In genomic region chr14:96470331-96470730, GRCh38 we compare ENCODE assay signal across 19 cellular contexts. TPM values are rescaled to one million over a fixed set of nuclear protein-coding genes. Genes with fewer than 3 reads are reported as not detected.
DNase-seq lines count a peak whose midpoint lies in the region; ATAC-seq and TF ChIP-seq lines count a peak whose summit lies in the region.
"Had no signal": no experiment of that assay in that cellular context is flagged by ENCODE, and none has a peak within 500 bp of the region (broad histone marks: within the 10 kb centered on the region; RNA-seq: fewer than 3 reads in every experiment).

No MANE protein-coding gene starts in this region.

- H3K27me3 ChIP-seq in Caco-2 (replicated peaks; ENCODE audit: control insufficient read depth, insufficient read depth, low read length) (no peaks in the 10 kb centered on the region), HCT116 (ENCODE audit: insufficient read depth, low read length) (no peaks in the 10 kb centered on the region), right lobe of liver (no peaks in the 10 kb centered on the region)
- H3K27me3 ChIP-seq: BE2C had no signal

- BruUV-seq in Caco-2 (replicated peaks; lab: Mats Ljungman, UMichigan) (no TSS peak), HCT116 (replicated peaks; lab: Mats Ljungman, UMichigan) (no TSS peak)

- no peak overlapping the region for H3K4me3 Mint-ChIP-seq in Caco-2 (ENCODE audit: unreplicated experiment)
- H3K4me3 Mint-ChIP-seq: CD4-positive, alpha-beta T cell had no signal

- H3K27me3 Mint-ChIP-seq in Caco-2 (ENCODE audit: insufficient read depth, unreplicated experiment) = no peaks in the 10 kb centered on the region

- peaks cover 25% of the 10 kb centered on the region for H3K4me1 Mint-ChIP-seq in Caco-2 (ENCODE audit: low read depth, unreplicated experiment)

- H3K4me3 ChIP-seq in Caco-2 (ENCODE audit: low read depth, low read length) = no peak overlapping the region
- no peak overlapping the region for H3K4me3 ChIP-seq in HCT116 (replicated peaks in 1 of 2; ENCODE audit: low read depth in 1 of 2, low read length in 2 of 2)
- H3K4me3 ChIP-seq in right lobe of liver = no peak overlapping the region

- H3K9ac ChIP-seq in HCT116 (ENCODE audit: low read length) = no peak overlapping the region

- CTCF ChIA-PET in Caco-2 (lab: Charles Lee) = no interaction called here
- CTCF ChIA-PET in HCT116 (lab: Charles Lee) = no interaction called here

- ATAC-seq in HCT116 (no peak), right lobe of liver (peak; percentile 64 to 78 (median 76))

- peaks cover 11% of the 10 kb centered on the region for H3K36me3 Mint-ChIP-seq in Caco-2 (ENCODE audit: insufficient read depth, unreplicated experiment)

- TF ChIP-seq CTCF in Caco-2 (IDR thresholded peaks at IDR 0.05; ENCODE audit: insufficient read depth in 1 of 2, low read depth in 1 of 2, low read length in 1 of 2, severe bottlenecking in 1 of 2, unreplicated experiment in 1 of 2) (no peak), HCT116 (IDR thresholded peaks at IDR 0.05 in 2 of 3, conservative IDR thresholded peaks at IDR 0.05 in 1 of 3; ENCODE audit: borderline replicate concordance in 1 of 3, insufficient read depth in 1 of 3, low read depth in 2 of 3, low read length in 2 of 3) (no peak), right lobe of liver (IDR thresholded peaks at IDR 0.05) (no peak)

- no peak overlapping the region for H2AFZ ChIP-seq in HCT116 (ENCODE audit: low read depth, low read length, poor library complexity, severe bottlenecking)

- TF ChIP-seq POLR2A in HCT116 (IDR thresholded peaks at IDR 0.05; ENCODE audit: borderline replicate concordance, extremely low read depth, insufficient read depth, insufficient read length) = no peak
- TF ChIP-seq POLR2A in right lobe of liver (IDR thresholded peaks at IDR 0.05) = no peak

- H3K27ac Mint-ChIP-seq in Caco-2 (ENCODE audit: unreplicated experiment) = peak overlapping the region; percentile 87
- H3K27ac Mint-ChIP-seq: CD4-positive, alpha-beta T cell had no signal

- peaks cover 56% of the 10 kb centered on the region for H3K4me1 ChIP-seq in Caco-2
- no peaks in the 10 kb centered on the region for H3K4me1 ChIP-seq in HCT116 (ENCODE audit: control insufficient read depth in 1 of 2, insufficient read depth in 2 of 2, low read length in 2 of 2)
- H3K4me1 ChIP-seq in right lobe of liver = peaks cover 0 to 40% (median 9%) of the 10 kb centered on the region in 4 donors
- H3K4me1 ChIP-seq: BE2C had no signal

- TF ChIP-seq RAD21 in HCT116 (IDR thresholded peaks at IDR 0.05; ENCODE audit: low read depth) = no peak

- no peaks in the 10 kb centered on the region for H4K20me1 ChIP-seq in HCT116 (ENCODE audit: insufficient read depth)

- H3K79me2 ChIP-seq in HCT116 (ENCODE audit: insufficient read depth, low read length) = no peaks in the 10 kb centered on the region

- H3K9me2 ChIP-seq in HCT116 (ENCODE audit: insufficient read depth) = no peaks in the 10 kb centered on the region

- H3K4me2 ChIP-seq in HCT116 (ENCODE audit: low read length) = no peak overlapping the region

- no peak for DNase-seq in Caco-2
- peak; percentile 8 for DNase-seq in HCT116 (ENCODE audit: low read depth, low spot score)
- DNase-seq in SW480 (ENCODE audit: low spot score) = peak; percentile 59
- DNase-seq in right lobe of liver = peak in 2 of 3 donors; percentile 27 to 60
- DNase-seq in activated naive CD4-positive, alpha-beta T cell (lab: John Stamatoyannopoulos, UW) = no peak
- no peak for DNase-seq in superior temporal gyrus (ENCODE audit: extremely low spot score)
- DNase-seq in cerebellum (ENCODE audit: low spot score) = no peak
- DNase-seq: BE2C; Calu3; CD4-positive, alpha-beta T cell; DMS79; H7; IMR-90; Kasumi-1; MV-4-11; NCI-H1417; NCI-H1930; NCI-H524; SHP77 had no signal

- RAD21 ChIA-PET in HCT116 (lab: Charles Lee; ENCODE audit: low non-redundant PET in 1 of 2, low total read pairs in 2 of 2, uncharacterized antibody in 2 of 2, unreplicated experiment in 2 of 2) = no interaction called here

- 25% methylated on average over 4 of the region's 4 CpGs for WGBS in right lobe of liver (ENCODE audit: insufficient coverage, low coverage, low lambda C conversion rate, missing lambda C conversion rate)

- H3K36me3 ChIP-seq in Caco-2 (ENCODE audit: control insufficient read depth, insufficient read depth, low read length) (no peaks in the 10 kb centered on the region), HCT116 (ENCODE audit: control insufficient read depth in 1 of 2, insufficient read depth in 2 of 2, low read length in 2 of 2) (no peaks in the 10 kb centered on the region), right lobe of liver (no peaks in the 10 kb centered on the region)
- H3K36me3 ChIP-seq: BE2C had no signal

- no peaks in the 10 kb centered on the region for H3K9me3 ChIP-seq in Caco-2
- no peaks in the 10 kb centered on the region for H3K9me3 ChIP-seq in HCT116 (ENCODE audit: control insufficient read depth in 1 of 2, insufficient read depth in 1 of 2, low read depth in 1 of 2, low read length in 2 of 2)
- no peaks in the 10 kb centered on the region for H3K9me3 ChIP-seq in right lobe of liver
- H3K9me3 ChIP-seq: BE2C had no signal

- POLR2A ChIA-PET in Caco-2 (lab: Charles Lee) (no interaction called here), HCT116 (lab: Charles Lee) (no interaction called here)

- H3K27ac ChIP-seq in HCT116 (ENCODE audit: low read depth, low read length) (no peak overlapping the region), right lobe of liver (no peak overlapping the region)

- intact Hi-C loops in Caco-2 (cut with micrococcal nuclease; ENCODE audit: unreplicated experiment) = no loop called here
- intact Hi-C loops in HCT116 (cut with micrococcal nuclease) = loop anchor here (2.0 kb wide), 1 partner anchor 32 kb away; the partner anchor contains the start of gene PAPOLA
- intact Hi-C loops in right lobe of liver (cut with DNase I) = no loop called here

- no peaks in the 10 kb centered on the region for H3K9me3 Mint-ChIP-seq in Caco-2 (ENCODE audit: unreplicated experiment)
- H3K9me3 Mint-ChIP-seq: CD4-positive, alpha-beta T cell had no signal

TF ChIP-seq in HCT116, 20 proteins besides CTCF, POLR2A, EP300 and RAD21:
- no peak for TF ChIP-seq ELF1 (IDR thresholded peaks at IDR 0.05; ENCODE audit: borderline replicate concordance, low read depth)
- TF ChIP-seq CEBPB (IDR thresholded peaks at IDR 0.05; ENCODE audit: low read depth) = peak; percentile 60; the same call in 1 of the 2 replicates
- TF ChIP-seq SP1 (IDR thresholded peaks at IDR 0.05; ENCODE audit: low read depth) = no peak
- peak; percentile 21 for TF ChIP-seq REST (IDR thresholded peaks at IDR 0.05; ENCODE audit: low read depth)
TF ChIP-seq in HCT116: peak in this region for 2.

RNA-seq across cellular contexts. Expression of gene PAPOLA, which starts 31.9 kb away (rescaled TPM):
- total RNA-seq in Caco-2 (2022) = 204 and 207 TPM in 2 replicates
- 223 TPM for total RNA-seq in HCT116 (2021; ENCODE audit: unreplicated experiment)
- polyA plus RNA-seq in HCT116 (2012) = 73.7 and 96.5 TPM in 2 replicates
- 100 to 1,000 TPM in 1 of 6 experiments, 10 to 100 TPM in 5; 68.0 to 102 (median 88.1) TPM for total RNA-seq in right lobe of liver
- 266 TPM for total RNA-seq in cerebellum

Comparison
In these comparisons a context has a peak if more than half of its experiments do, and no peak if none do; other contexts are left out.
1. DNase-seq: peak in HCT116 (single experiment), SW480 (single experiment) and right lobe of liver (2 of 3); none in Caco-2 (0 of 2), activated naive CD4-positive, alpha-beta T cell (0 of 4), superior temporal gyrus (single experiment) and cerebellum (single experiment).